ENCODE assay signal across 1 cellular context in genomic region chr10:48672596-48673255, GRCh38.
TF ChIP-seq lines count a peak whose summit lies in the region.

No MANE protein-coding gene starts in this region.

TF ChIP-seq in K562, 482 proteins besides CTCF, POLR2A, EP300 and RAD21 (continued from another document):
- TF ChIP-seq ZNF407 (IDR thresholded peaks at IDR 0.05; ENCODE audit: low read depth) (no peak), SRSF7 (optimal IDR thresholded peaks at IDR 0.05; ENCODE audit: low read depth, low read length) (no peak), TRIM24 (IDR thresholded peaks at IDR 0.05) (no peak)
